28 cellular contexts compared by ENCODE assay signal in genomic region chr3:151568095-151568685, GRCh38.
DNase-seq lines count a peak whose midpoint lies in the region; ATAC-seq and TF ChIP-seq lines count a peak whose summit lies in the region.
"Had no signal": no experiment of that assay in that cellular context is flagged by ENCODE, and none has a peak within 500 bp of the region (broad histone marks: within the 10 kb centered on the region; RNA-seq: fewer than 3 reads in every experiment).

No MANE protein-coding gene starts in this region.

- no peaks in the 10 kb centered on the region for H3K9me3 Mint-ChIP-seq in activated T-helper 17 cell treated with anti-CD3 and anti-CD28 coated beads, Interleukin-2, amount 50 U/mL, for 72 hours
- H3K9me3 Mint-ChIP-seq: activated naive CD4-positive, alpha-beta T cell treated with anti-CD3 and anti-CD28 coated beads, Interleukin-2, amount 50 U/mL, for 24 hours; T-cell had no signal

- H3K4me3 ChIP-seq in GM23248 = no peak overlapping the region
- H3K4me3 ChIP-seq in fibroblast of the aortic adventitia (ENCODE audit: low read depth, low read length) = no peak overlapping the region
- H3K4me3 ChIP-seq: ascending aorta, GM12878, lung, thoracic aorta had no signal

- H3K36me3 Mint-ChIP-seq in activated T-helper 17 cell treated with anti-CD3 and anti-CD28 coated beads, Interleukin-2, amount 50 U/mL, for 72 hours (ENCODE audit: low read depth) = no peaks in the 10 kb centered on the region
- H3K36me3 Mint-ChIP-seq: activated naive CD4-positive, alpha-beta T cell treated with anti-CD3 and anti-CD28 coated beads, Interleukin-2, amount 50 U/mL, for 24 hours; T-cell had no signal

- H3K4me3 Mint-ChIP-seq in activated T-helper 17 cell treated with anti-CD3 and anti-CD28 coated beads, Interleukin-2, amount 50 U/mL, for 72 hours = no peak overlapping the region
- H3K4me3 Mint-ChIP-seq: activated naive CD4-positive, alpha-beta T cell treated with anti-CD3 and anti-CD28 coated beads, Interleukin-2, amount 50 U/mL, for 24 hours; CD4-positive, alpha-beta T cell; T-cell had no signal

- H4K20me1 ChIP-seq in GM23248 (ENCODE audit: insufficient read depth) = no peaks in the 10 kb centered on the region

- H3K4me2 ChIP-seq in GM23248 (ENCODE audit: unreplicated experiment) = no peak overlapping the region

- no peak overlapping the region for H3K27ac ChIP-seq in GM23248
- H3K27ac ChIP-seq: ascending aorta, thoracic aorta had no signal

- H3K27me3 Mint-ChIP-seq in activated T-helper 17 cell treated with anti-CD3 and anti-CD28 coated beads, Interleukin-2, amount 50 U/mL, for 72 hours = no peaks in the 10 kb centered on the region
- H3K27me3 Mint-ChIP-seq: activated naive CD4-positive, alpha-beta T cell treated with anti-CD3 and anti-CD28 coated beads, Interleukin-2, amount 50 U/mL, for 24 hours; CD4-positive, alpha-beta T cell; T-cell had no signal

- no peaks in the 10 kb centered on the region for H3K4me1 Mint-ChIP-seq in activated T-helper 17 cell treated with anti-CD3 and anti-CD28 coated beads, Interleukin-2, amount 50 U/mL, for 72 hours
- H3K4me1 Mint-ChIP-seq: activated naive CD4-positive, alpha-beta T cell treated with anti-CD3 and anti-CD28 coated beads, Interleukin-2, amount 50 U/mL, for 24 hours; T-cell had no signal

- 0 out of 2 replicates have a peak overlapping the region, but pooled peaks have one; percentile 7 for H3K9ac ChIP-seq in GM23248

- H3F3A ChIP-seq in GM23248 (ENCODE audit: insufficient read depth) = no peaks in the 10 kb centered on the region

- ATAC-seq in GM18907 (IDR thresholded peaks at IDR 0.05; ENCODE audit: unreplicated experiment) = no peak
- no peak for ATAC-seq in GM19452 (IDR thresholded peaks at IDR 0.05; ENCODE audit: unreplicated experiment)
- no peak for ATAC-seq in activated T-helper 17 cell treated with anti-CD3 and anti-CD28 coated beads, Interleukin-2, amount 50 U/mL, for 72 hours (replicated peaks)
- ATAC-seq: GM12878, T-cell had no signal

- TF ChIP-seq CTCF in fibroblast of the aortic adventitia (IDR thresholded peaks at IDR 0.05; ENCODE audit: insufficient read depth, low read length) = no peak

- no peaks in the 10 kb centered on the region for H3K9me2 ChIP-seq in GM23248 (ENCODE audit: insufficient read depth)

- no peaks in the 10 kb centered on the region for H3K36me3 ChIP-seq in GM23248 (ENCODE audit: low read depth)
- H3K36me3 ChIP-seq: ascending aorta, thoracic aorta had no signal

- DNase-seq in AG08395 (ENCODE audit: low spot score) = peak; percentile 30
- peak; percentile 43 for DNase-seq in GM23248
- DNase-seq in NCI-H774 (lab: John Stamatoyannopoulos, UW) = peak; percentile 70
- peak; percentile 38 for DNase-seq in fibroblast of the aortic adventitia (ENCODE audit: low read depth)
- DNase-seq in NCI-H526 (lab: John Stamatoyannopoulos, UW) = no peak
- DNase-seq: activated CD4-positive, alpha-beta T cell treated with anti-CD3 and anti-CD28 coated beads for 1 hour; activated CD8-positive, alpha-beta memory T cell treated with anti-CD3 and anti-CD28 coated beads for 24 hours; activated T-cell treated with anti-CD3 and anti-CD28 coated beads, Interleukin-2, amount 50 U/mL, for 48 hours; CD4-positive, alpha-beta T cell; cerebellar nuclear complex; erythroblast; islet precursor cell; Kasumi-1; NCI-H1092; NCI-H2171 treated with DMSO at 0.1 percent for 48 hours; NCI-H526 treated with DMSO at 0.1 percent for 48 hours; SHP77; stimulated activated CD4-positive, alpha-beta T cell treated with anti-CD3 and anti-CD28 coated beads, Interleukin-4, amount 100 ng/mL, for 1 hour; stimulated activated naive CD4-positive, alpha-beta T cell; T-cell had no signal

- no peaks in the 10 kb centered on the region for H3K27me3 ChIP-seq in GM23248 (replicated peaks; ENCODE audit: insufficient read depth)
- H3K27me3 ChIP-seq: ascending aorta had no signal

- no peak overlapping the region for H2AFZ ChIP-seq in GM23248

- no peaks in the 10 kb centered on the region for H3K4me1 ChIP-seq in GM23248 (ENCODE audit: insufficient read depth)
- H3K4me1 ChIP-seq: ascending aorta had no signal

- in situ Hi-C loops in GM23248 (cut with MboI) = no loop called here

- H3K9me3 ChIP-seq in GM23248 (ENCODE audit: low read depth) = no peaks in the 10 kb centered on the region
- H3K9me3 ChIP-seq: ascending aorta, thoracic aorta had no signal

- H3K79me2 ChIP-seq in GM23248 (ENCODE audit: insufficient read depth) = no peaks in the 10 kb centered on the region

- H3K27ac Mint-ChIP-seq in activated T-helper 17 cell treated with anti-CD3 and anti-CD28 coated beads, Interleukin-2, amount 50 U/mL, for 72 hours = no peak overlapping the region
- H3K27ac Mint-ChIP-seq: activated naive CD4-positive, alpha-beta T cell treated with anti-CD3 and anti-CD28 coated beads, Interleukin-2, amount 50 U/mL, for 24 hours; CD4-positive, alpha-beta T cell; T-cell had no signal

- WGBS in GM23248 (ENCODE audit: low coverage in 1 of 2, low lambda C conversion rate in 2 of 2, missing lambda C conversion rate in 2 of 2), 2 experiments = 15 to 16% methylated on average over 4 of the region's 4 CpGs

Comparison
In these comparisons a context has a peak if more than half of its experiments do, and no peak if none do; other contexts are left out.
1. DNase-seq: peak in AG08395 (single experiment), GM23248 (single experiment), NCI-H774 (single experiment) and fibroblast of the aortic adventitia (single experiment); none in NCI-H526 (0 of 2).